18 cellular contexts compared by ENCODE assay signal in the genomic region with DNA sequence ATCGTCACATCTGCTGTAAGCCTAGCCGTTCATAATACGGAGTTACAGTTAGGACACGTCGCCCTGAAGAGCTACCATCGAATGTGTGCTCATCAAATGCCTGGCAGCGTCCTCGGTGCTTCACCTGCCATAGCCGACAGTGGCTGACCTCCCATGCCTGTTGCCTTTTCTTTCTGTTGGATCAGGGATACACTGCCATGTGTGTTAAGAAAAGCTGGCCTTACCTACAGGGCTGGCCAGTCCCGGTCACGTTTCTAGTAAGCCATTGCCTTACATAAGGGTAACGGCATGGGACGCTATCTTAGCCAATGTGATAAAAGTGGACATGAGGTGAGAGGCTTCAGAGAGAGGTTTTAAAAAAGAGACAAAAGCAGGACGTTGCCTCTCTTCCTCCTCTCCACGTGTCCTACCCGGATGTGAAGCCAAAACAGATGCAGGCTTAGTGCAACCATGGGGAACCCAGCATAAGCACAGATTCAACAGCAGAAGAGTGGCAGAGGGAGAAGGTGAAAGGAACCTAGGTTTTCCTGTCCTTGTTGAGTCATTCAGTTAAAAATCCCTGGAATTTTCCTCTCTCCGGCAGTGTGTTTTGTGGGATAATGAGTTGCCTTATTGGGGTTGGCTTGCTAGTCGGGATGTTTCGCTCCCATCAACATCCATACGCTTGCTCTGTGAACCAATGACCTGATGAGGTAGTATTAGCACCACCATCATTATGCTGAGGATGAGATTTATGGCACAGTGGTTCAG.
"Had no signal": no experiment of that assay in that cellular context is flagged by ENCODE, and none has a peak within 500 bp of the region (broad histone marks: within the 10 kb centered on the region; RNA-seq: fewer than 3 reads in every experiment).

No MANE protein-coding gene starts in this region.

- H3K36me3 Mint-ChIP-seq: naive thymus-derived CD4-positive, alpha-beta T cell; stimulated activated naive B cell treated with anti-CD40 and anti-IgM and Interleukin-4, amounts not matched to agents 10 μg/mL and 1 μg/mL and 100 μg/mL, for 72 hours had no signal

- H3K27ac Mint-ChIP-seq: immature natural killer cell; naive thymus-derived CD4-positive, alpha-beta T cell; stimulated activated naive B cell treated with anti-CD40 and anti-IgM and Interleukin-4, amounts not matched to agents 10 μg/mL and 1 μg/mL and 100 μg/mL, for 72 hours had no signal

- H3K9me3 ChIP-seq: neutrophil, sigmoid colon, stomach, upper lobe of left lung, vagina had no signal

- H3K36me3 ChIP-seq: neutrophil, sigmoid colon, upper lobe of left lung, vagina had no signal

- DNase-seq: effector CD4-positive, alpha-beta T cell; immature natural killer cell; kidney; left cardiac atrium; naive thymus-derived CD4-positive, alpha-beta T cell; posterior cingulate gyrus; sigmoid colon; stimulated activated CD4-positive, alpha-beta T cell treated with anti-CD3 and anti-CD28 coated beads, Interleukin-2, amount 100 ng/mL, for 24 hours; stimulated activated CD4-positive, alpha-beta T cell treated with anti-CD3 and anti-CD28 coated beads, Interleukin-4, amount 100 ng/mL, for 4 hours; stimulated activated naive B cell treated with anti-CD40 and anti-IgM and Interleukin-4, amounts not matched to agents 10 μg/mL and 1 μg/mL and 100 μg/mL, for 72 hours; stomach; substantia nigra; upper lobe of left lung had no signal

- H3K27ac ChIP-seq: coronary artery, neutrophil, sigmoid colon, skin epidermis, stomach, upper lobe of left lung, vagina had no signal

- H3K4me1 ChIP-seq: sigmoid colon, stomach, upper lobe of left lung, vagina had no signal

- ATAC-seq: esophagus mucosa; left cardiac atrium; naive thymus-derived CD4-positive, alpha-beta T cell; stimulated activated naive B cell treated with anti-CD40 and anti-IgM and Interleukin-4, amounts not matched to agents 10 μg/mL and 1 μg/mL and 100 μg/mL, for 72 hours had no signal

- H3K4me3 ChIP-seq: coronary artery, sigmoid colon, skin epidermis, stomach, upper lobe of left lung, vagina had no signal

- H3K4me1 Mint-ChIP-seq: immature natural killer cell; naive thymus-derived CD4-positive, alpha-beta T cell; stimulated activated naive B cell treated with anti-CD40 and anti-IgM and Interleukin-4, amounts not matched to agents 10 μg/mL and 1 μg/mL and 100 μg/mL, for 72 hours had no signal

- H3K4me3 Mint-ChIP-seq: immature natural killer cell; naive thymus-derived CD4-positive, alpha-beta T cell; stimulated activated naive B cell treated with anti-CD40 and anti-IgM and Interleukin-4, amounts not matched to agents 10 μg/mL and 1 μg/mL and 100 μg/mL, for 72 hours had no signal

- H3K9me3 Mint-ChIP-seq: immature natural killer cell; naive thymus-derived CD4-positive, alpha-beta T cell; stimulated activated naive B cell treated with anti-CD40 and anti-IgM and Interleukin-4, amounts not matched to agents 10 μg/mL and 1 μg/mL and 100 μg/mL, for 72 hours had no signal

- H3K27me3 ChIP-seq: upper lobe of left lung, vagina had no signal
